In genomic region chr9:120541921-120542320, GRCh38 we compare ENCODE assay signal across 4 cellular contexts.
"Had no signal": no experiment of that assay in that cellular context is flagged by ENCODE, and none has a peak within 500 bp of the region (broad histone marks: within the 10 kb centered on the region; RNA-seq: fewer than 3 reads in every experiment).

No MANE protein-coding gene starts in this region.

- H2AFZ ChIP-seq: GM23338 had no signal

- H3K27ac Mint-ChIP-seq: GM23338 had no signal

- H3K4me3 Mint-ChIP-seq: GM23338, H9 had no signal

- H3K9me3 Mint-ChIP-seq: GM23338, H9 had no signal

- DNase-seq: H9, HCEC 1CT, IMR-90 had no signal

- H3K4me3 ChIP-seq: GM23338 had no signal

- H3K4me2 ChIP-seq: GM23338 had no signal

- ATAC-seq: GM23338 had no signal
